ENCODE assay signal across 1 cellular context in the genomic region with DNA sequence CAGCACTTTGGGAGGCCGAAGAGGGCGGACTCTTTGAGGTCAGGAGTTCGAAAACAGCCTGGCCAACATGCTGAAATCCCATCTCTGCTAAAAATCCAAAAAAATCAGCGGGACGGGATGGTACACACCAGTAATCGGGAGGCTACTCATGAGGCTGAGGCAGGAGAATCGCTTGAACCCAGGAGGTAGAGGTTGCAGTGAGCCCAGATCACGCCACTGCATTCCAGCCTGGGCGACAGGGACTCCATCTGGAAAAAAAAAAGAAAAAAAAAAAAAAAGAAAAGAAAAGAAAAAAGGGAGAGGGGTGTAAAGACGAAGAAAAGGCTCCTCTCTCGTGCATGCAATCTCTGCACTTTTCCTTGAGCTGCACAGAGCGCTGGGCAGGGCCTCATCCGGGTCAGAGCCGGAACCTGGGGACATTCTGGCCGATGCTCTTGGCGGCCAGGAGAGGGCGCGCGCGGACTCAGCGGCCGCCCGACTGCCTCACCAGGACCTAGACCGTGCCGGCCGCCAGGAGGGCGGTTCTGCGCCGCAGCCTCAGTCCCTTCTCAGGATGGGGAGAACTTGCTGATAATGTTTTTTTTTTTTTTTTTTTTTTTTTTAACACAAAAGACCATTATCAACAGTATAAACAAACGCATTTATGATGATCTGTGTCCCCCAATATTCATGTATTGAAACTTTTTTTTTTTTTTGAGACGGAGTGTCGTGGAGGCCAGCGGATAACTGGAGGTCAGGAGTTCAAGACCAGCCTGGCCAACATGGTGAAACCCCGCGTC.
TF ChIP-seq lines count a peak whose summit lies in the region.

No MANE protein-coding gene starts in this region.

TF ChIP-seq in endothelial cell of umbilical vein, 7 proteins besides CTCF, POLR2A, EP300 and RAD21:
- no peak for TF ChIP-seq POLR2AphosphoS5 (IDR thresholded peaks at IDR 0.05; ENCODE audit: insufficient read depth, low read depth, low read length)
- TF ChIP-seq MYC (IDR thresholded peaks at IDR 0.05; ENCODE audit: low read depth, low read length): no peak
- TF ChIP-seq JUN (IDR thresholded peaks at IDR 0.05; ENCODE audit: borderline replicate concordance, insufficient read depth, insufficient read length, low read depth): no peak
- no peak for TF ChIP-seq FOS (IDR thresholded peaks at IDR 0.05; ENCODE audit: borderline replicate concordance, insufficient read depth, low read length)
- no peak for TF ChIP-seq GATA2 (IDR thresholded peaks at IDR 0.05; ENCODE audit: insufficient read depth, insufficient read length, low read depth, low read length)
- no peak for TF ChIP-seq EZH2 (IDR thresholded peaks at IDR 0.05; ENCODE audit: borderline replicate concordance, low read depth, low read length, severe bottlenecking)
- TF ChIP-seq, protein P1, sequence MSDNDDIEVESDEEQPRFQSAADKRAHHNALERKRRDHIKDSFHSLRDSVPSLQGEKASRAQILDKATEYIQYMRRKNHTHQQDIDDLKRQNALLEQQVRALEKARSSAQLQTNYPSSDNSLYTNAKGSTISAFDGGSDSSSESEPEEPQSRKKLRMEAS (IDR thresholded peaks at IDR 0.05; ENCODE audit: insufficient read depth, insufficient read length): no peak
TF ChIP-seq in endothelial cell of umbilical vein: peak in this region for 0.
